ENCODE assay signal across 15 cellular contexts in the genomic region with DNA sequence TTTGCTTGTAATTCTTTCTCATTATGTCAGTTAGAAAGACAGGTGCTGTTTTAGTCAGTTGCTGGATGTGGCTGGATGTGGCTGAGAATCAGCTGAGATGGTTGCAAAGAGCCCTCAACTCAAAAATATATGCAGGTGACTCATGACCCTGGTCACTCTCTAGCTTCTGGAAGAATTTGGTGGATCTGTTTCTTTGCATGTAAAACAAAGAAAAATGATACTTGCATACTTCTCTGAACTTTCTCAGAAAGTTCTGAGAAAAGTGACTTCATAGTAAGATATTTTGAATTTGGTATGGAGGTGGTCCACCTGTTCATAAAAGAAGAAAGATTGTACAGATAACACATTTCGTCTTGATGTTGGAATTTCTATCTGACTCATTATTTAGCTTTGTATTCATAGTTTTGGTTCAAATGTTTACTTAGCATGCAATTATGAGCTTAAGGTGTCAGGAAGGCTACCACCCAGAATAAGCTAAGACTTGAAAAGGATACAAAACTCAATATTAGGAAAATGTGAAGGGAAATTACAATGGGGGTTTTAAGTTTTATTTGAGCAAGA.
DNase-seq lines count a peak whose midpoint lies in the region; ATAC-seq and TF ChIP-seq lines count a peak whose summit lies in the region.
"Had no signal": no experiment of that assay in that cellular context is flagged by ENCODE, and none has a peak within 500 bp of the region (broad histone marks: within the 10 kb centered on the region; RNA-seq: fewer than 3 reads in every experiment).

No MANE protein-coding gene starts in this region.

- H3K4me3 ChIP-seq in left lung = no peak overlapping the region
- H3K4me3 ChIP-seq: esophagus squamous epithelium, ovary had no signal

- peaks cover 26% of the 10 kb centered on the region for H3K4me1 Mint-ChIP-seq in T-helper 2 cell treated with Interferon-gamma antibody and Interleukin-4, amounts not matched to agents 5 μg/mL and 100 μg/mL, for 36 hours (ENCODE audit: low read depth)
- H3K4me1 Mint-ChIP-seq: CD4-positive, alpha-beta memory T cell had no signal

- no peaks in the 10 kb centered on the region for H3K36me3 ChIP-seq in left lung
- H3K36me3 ChIP-seq: esophagus squamous epithelium, ovary had no signal

- H3K27me3 Mint-ChIP-seq in T-helper 2 cell treated with Interferon-gamma antibody and Interleukin-4, amounts not matched to agents 5 μg/mL and 100 μg/mL, for 36 hours (ENCODE audit: low read depth) = no peaks in the 10 kb centered on the region

- H3K9me3 ChIP-seq in left lung = peaks cover 0 to 40% of the 10 kb centered on the region in 2 donors

- peak; percentile 14 for DNase-seq in Daoy (ENCODE audit: low read depth)
- DNase-seq in T-helper 2 cell treated with Interferon-gamma antibody and Interleukin-4, amounts not matched to agents 5 μg/mL and 100 μg/mL, for 36 hours (ENCODE audit: low spot score) = peak; percentile 71
- DNase-seq in left lung = no peak
- no peak for DNase-seq in substantia nigra (lab: John Stamatoyannopoulos, UW)
- DNase-seq: activated effector memory CD4-positive, alpha-beta T cell treated with Interleukin-2 at 50 U/mL for 16 hours; CD4-positive, alpha-beta memory T cell; cerebellar nuclear complex; esophagus squamous epithelium; NCI-H524 treated with DMSO at 0.1 percent for 48 hours; ovary; Right ventricle myocardium superior had no signal

- TF ChIP-seq CTCF in left lung (IDR thresholded peaks at IDR 0.05) = no peak

- H3K4me1 ChIP-seq in left lung = no peaks in the 10 kb centered on the region
- H3K4me1 ChIP-seq: esophagus squamous epithelium had no signal

- H3K36me3 Mint-ChIP-seq in T-helper 2 cell treated with Interferon-gamma antibody and Interleukin-4, amounts not matched to agents 5 μg/mL and 100 μg/mL, for 36 hours (ENCODE audit: low read depth) = peaks cover 5% of the 10 kb centered on the region

- H3K27ac Mint-ChIP-seq in T-helper 2 cell treated with Interferon-gamma antibody and Interleukin-4, amounts not matched to agents 5 μg/mL and 100 μg/mL, for 36 hours = peak overlapping the region; percentile 56
- H3K27ac Mint-ChIP-seq: CD4-positive, alpha-beta memory T cell had no signal

- intact Hi-C loops in left lung (cut with DNase I) = no loop called here

- peak; percentile 40 for ATAC-seq in GM19025 (IDR thresholded peaks at IDR 0.05; ENCODE audit: low read depth, unreplicated experiment)
- peak; percentile 18 for ATAC-seq in left lung
- ATAC-seq in GM18519 (IDR thresholded peaks at IDR 0.05; ENCODE audit: low FRiP score, unreplicated experiment) = no peak
- no peak for ATAC-seq in HG02885 (IDR thresholded peaks at IDR 0.05; ENCODE audit: poor library complexity, unreplicated experiment)
- ATAC-seq in GM21360 (IDR thresholded peaks at IDR 0.05; ENCODE audit: unreplicated experiment) = no peak

- peak overlapping the region; percentile 19 for H3K4me3 Mint-ChIP-seq in T-helper 2 cell treated with Interferon-gamma antibody and Interleukin-4, amounts not matched to agents 5 μg/mL and 100 μg/mL, for 36 hours
- H3K4me3 Mint-ChIP-seq: CD4-positive, alpha-beta memory T cell had no signal

- H3K27me3 ChIP-seq in left lung = no peaks in the 10 kb centered on the region
- H3K27me3 ChIP-seq: esophagus squamous epithelium, ovary had no signal

- H3K9me3 Mint-ChIP-seq in T-helper 2 cell treated with Interferon-gamma antibody and Interleukin-4, amounts not matched to agents 5 μg/mL and 100 μg/mL, for 36 hours = peaks cover 17% of the 10 kb centered on the region

- H3K27ac ChIP-seq in left lung (no peak overlapping the region), substantia nigra (ENCODE audit: low read depth, low read length, poor library complexity, severe bottlenecking) (no peak overlapping the region)
- H3K27ac ChIP-seq: esophagus squamous epithelium, ovary had no signal

Comparison
In these comparisons a context has a peak if more than half of its experiments do, and no peak if none do; other contexts are left out.
1. DNase-seq: peak in Daoy (single experiment) and T-helper 2 cell treated with Interferon-gamma antibody and Interleukin-4, amounts not matched to agents 5 μg/mL and 100 μg/mL, for 36 hours (single experiment); none in left lung (0 of 2) and substantia nigra (0 of 49).
2. ATAC-seq: peak in GM19025 (single experiment) and left lung (single experiment); none in GM18519 (single experiment), HG02885 (single experiment) and GM21360 (single experiment).